Comparison of ENCODE assay signal across 16 cellular contexts in genomic region chr3:99783009-99783573, GRCh38. TPM values are rescaled to one million over a fixed set of nuclear protein-coding genes. Genes with fewer than 3 reads are reported as not detected.
A peak's percentile ranks its signal among the peaks of the same experiment; 100 is the strongest.
DNase-seq lines count a peak whose midpoint lies in the region; ATAC-seq and TF ChIP-seq lines count a peak whose summit lies in the region.
"Had no signal": no experiment of that assay in that cellular context is flagged by ENCODE, and none has a peak within 500 bp of the region (broad histone marks: within the 10 kb centered on the region; RNA-seq: fewer than 3 reads in every experiment).

No MANE protein-coding gene starts in this region.

- CTCF ChIA-PET in HEK293 (lab: Yijun Ruan, JAX): interaction anchor here (1.1 kb wide), 1 partner anchor 807 kb away, joined by 3 read pairs; no protein-coding TSS in a partner anchor

- no peaks in the 10 kb centered on the region for H3K27me3 ChIP-seq in gastroesophageal sphincter
- H3K27me3 ChIP-seq: transverse colon had no signal

- ATAC-seq in gastroesophageal sphincter (peak; percentile 41), GM21825 (IDR thresholded peaks at IDR 0.05; ENCODE audit: unreplicated experiment) (no peak), HG03095 (IDR thresholded peaks at IDR 0.05; ENCODE audit: unreplicated experiment) (no peak), GM18873 (IDR thresholded peaks at IDR 0.05; ENCODE audit: low FRiP score, unreplicated experiment) (no peak)
- ATAC-seq: A549, esophagus mucosa, natural killer cell had no signal

- H3K36me3 ChIP-seq in HEK293 (ENCODE audit: control insufficient read depth in 2 of 2, insufficient read depth in 1 of 2, low read length in 2 of 2): no peaks in the 10 kb centered on the region
- no peaks in the 10 kb centered on the region for H3K36me3 ChIP-seq in gastroesophageal sphincter
- H3K36me3 ChIP-seq: cardiac muscle cell, transverse colon had no signal

- TF ChIP-seq CTCF in HEK293 (tag by site-specific recombination; IDR thresholded peaks at IDR 0.05) (no peak), gastroesophageal sphincter (IDR thresholded peaks at IDR 0.05) (no peak)

- H3K27ac ChIP-seq in HEK293 (ENCODE audit: extremely low read depth, low read depth, low read length): no peak overlapping the region
- H3K27ac ChIP-seq in gastroesophageal sphincter: no peak overlapping the region
- H3K27ac ChIP-seq: A549, cardiac muscle cell, transverse colon had no signal

- peak; percentile 82 for DNase-seq in A172 (ENCODE audit: low spot score)
- DNase-seq in amniotic epithelial cell (ENCODE audit: low read depth): peak; percentile 95
- DNase-seq in HPDE6-E6E7 (ENCODE audit: extremely low spot score): no peak
- DNase-seq: activated CD4-positive, alpha-beta T cell treated with anti-CD3 and anti-CD28 coated beads for 1 hour; kidney; natural killer cell; NCI-H748 treated with DMSO at 0.1 percent for 48 hours; transverse colon had no signal

- H3K4me1 ChIP-seq in HEK293 (ENCODE audit: control insufficient read depth, insufficient read depth, low read length) (0 out of 2 replicates have a peak, but pooled peaks cover under 1% of the 10 kb centered on the region), gastroesophageal sphincter (peaks cover 0 to 3% (median 0%) of the 10 kb centered on the region in 3 donors)
- H3K4me1 ChIP-seq: A549, transverse colon had no signal

- WGBS in gastroesophageal sphincter (ENCODE audit: low coverage in 1 of 2), 2 donors: 60 to 69% methylated on average over 5 of the region's 5 CpGs

- no peak overlapping the region for H3K4me3 ChIP-seq in HEK293 (ENCODE audit: low read depth, low read length)
- no peak overlapping the region for H3K4me3 ChIP-seq in gastroesophageal sphincter
- H3K4me3 ChIP-seq: A549, cardiac muscle cell, transverse colon had no signal

- TF ChIP-seq EP300 in gastroesophageal sphincter (IDR thresholded peaks at IDR 0.05): no peak

- POLR2A ChIA-PET in HEK293 (lab: Yijun Ruan, JAX): no interaction called here

- TF ChIP-seq POLR2A in gastroesophageal sphincter (IDR thresholded peaks at IDR 0.05): no peak

- H3K9me3 ChIP-seq in HEK293 (ENCODE audit: control insufficient read depth, insufficient read depth, low read depth, low read length) (no peaks in the 10 kb centered on the region), gastroesophageal sphincter (no peaks in the 10 kb centered on the region)
- H3K9me3 ChIP-seq: A549, transverse colon had no signal

TF ChIP-seq in HEK293, 187 proteins besides CTCF, POLR2A, EP300 and RAD21 (continues in another document):
- TF ChIP-seq, protein P1, sequence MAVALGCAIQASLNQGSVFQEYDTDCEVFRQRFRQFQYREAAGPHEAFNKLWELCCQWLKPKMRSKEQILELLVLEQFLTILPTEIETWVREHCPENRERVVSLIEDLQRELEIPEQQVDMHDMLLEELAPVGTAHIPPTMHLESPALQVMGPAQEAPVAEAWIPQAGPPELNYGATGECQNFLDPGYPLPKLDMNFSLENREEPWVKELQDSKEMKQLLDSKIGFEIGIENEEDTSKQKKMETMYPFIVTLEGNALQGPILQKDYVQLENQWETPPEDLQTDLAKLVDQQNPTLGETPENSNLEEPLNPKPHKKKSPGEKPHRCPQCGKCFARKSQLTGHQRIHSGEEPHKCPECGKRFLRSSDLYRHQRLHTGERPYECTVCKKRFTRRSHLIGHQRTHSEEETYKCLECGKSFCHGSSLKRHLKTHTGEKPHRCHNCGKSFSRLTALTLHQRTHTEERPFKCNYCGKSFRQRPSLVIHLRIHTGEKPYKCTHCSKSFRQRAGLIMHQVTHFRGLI (tag by site-specific recombination; IDR thresholded peaks at IDR 0.05): peak; percentile 99
- TF ChIP-seq SP7 (tag by site-specific recombination; IDR thresholded peaks at IDR 0.05) (peak; percentile 78), ATF2 (tag by site-specific recombination; IDR thresholded peaks at IDR 0.05; ENCODE audit: low read depth) (peak; percentile 48; the same call in 1 of the 2 replicates), SP3 (tag by site-specific recombination; IDR thresholded peaks at IDR 0.05) (no peak), IKZF3 (tag by site-specific recombination; IDR thresholded peaks at IDR 0.05) (0 out of 2 replicates have a peak, but pooled peaks have one; percentile 38), BCL11A (tag by site-specific recombination; IDR thresholded peaks at IDR 0.05; ENCODE audit: low read depth) (no peak), ZNF202 (tag by site-specific recombination; IDR thresholded peaks at IDR 0.05; ENCODE audit: borderline replicate concordance) (no peak), ZNF26 (tag by site-specific recombination; IDR thresholded peaks at IDR 0.05) (no peak), ZNF830 (tag by site-specific recombination; IDR thresholded peaks at IDR 0.05; ENCODE audit: low read depth) (no peak), ZNF223 (tag by site-specific recombination; IDR thresholded peaks at IDR 0.05) (no peak), ZNF366 (tag by site-specific recombination; conservative IDR thresholded peaks at IDR 0.05) (peak; percentile 32; the same call in 1 of the 2 replicates), ZNF133 (tag by site-specific recombination; IDR thresholded peaks at IDR 0.05) (no peak), ZNF747 (tag by site-specific recombination; IDR thresholded peaks at IDR 0.05) (no peak), ZNF555 (tag by site-specific recombination; conservative IDR thresholded peaks at IDR 0.05) (no peak), ZNF521 (tag by site-specific recombination; IDR thresholded peaks at IDR 0.05) (no peak), KLF1 (tag by site-specific recombination; IDR thresholded peaks at IDR 0.05) (no peak), ZNF660 (tag by site-specific recombination; IDR thresholded peaks at IDR 0.05) (no peak), ZNF626 (tag by site-specific recombination; IDR thresholded peaks at IDR 0.05) (no peak)
- TF ChIP-seq, protein P2, sequence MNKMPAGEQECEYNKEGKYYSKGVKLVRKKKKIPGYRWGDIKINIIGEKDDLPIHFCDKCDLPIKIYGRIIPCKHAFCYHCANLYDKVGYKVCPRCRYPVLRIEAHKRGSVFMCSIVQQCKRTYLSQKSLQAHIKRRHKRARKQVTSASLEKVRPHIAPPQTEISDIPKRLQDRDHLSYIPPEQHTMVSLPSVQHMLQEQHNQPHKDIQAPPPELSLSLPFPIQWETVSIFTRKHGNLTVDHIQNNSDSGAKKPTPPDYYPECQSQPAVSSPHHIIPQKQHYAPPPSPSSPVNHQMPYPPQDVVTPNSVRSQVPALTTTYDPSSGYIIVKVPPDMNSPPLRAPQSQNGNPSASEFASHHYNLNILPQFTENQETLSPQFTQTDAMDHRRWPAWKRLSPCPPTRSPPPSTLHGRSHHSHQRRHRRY (tag by site-specific recombination; IDR thresholded peaks at IDR 0.05): no peak
- TF ChIP-seq, protein P3, sequence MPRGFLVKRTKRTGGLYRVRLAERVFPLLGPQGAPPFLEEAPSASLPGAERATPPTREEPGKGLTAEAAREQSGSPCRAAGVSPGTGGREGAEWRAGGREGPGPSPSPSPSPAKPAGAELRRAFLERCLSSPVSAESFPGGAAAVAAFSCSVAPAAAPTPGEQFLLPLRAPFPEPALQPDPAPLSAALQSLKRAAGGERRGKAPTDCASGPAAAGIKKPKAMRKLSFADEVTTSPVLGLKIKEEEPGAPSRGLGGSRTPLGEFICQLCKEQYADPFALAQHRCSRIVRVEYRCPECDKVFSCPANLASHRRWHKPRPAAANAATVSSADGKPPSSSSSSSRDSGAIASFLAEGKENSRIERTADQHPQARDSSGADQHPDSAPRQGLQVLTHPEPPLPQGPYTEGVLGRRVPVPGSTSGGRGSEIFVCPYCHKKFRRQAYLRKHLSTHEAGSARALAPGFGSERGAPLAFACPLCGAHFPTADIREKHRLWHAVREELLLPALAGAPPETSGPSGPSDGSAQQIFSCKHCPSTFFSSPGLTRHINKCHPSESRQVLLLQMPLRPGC (tag by site-specific recombination; IDR thresholded peaks at IDR 0.05): peak; percentile 46; the same call in 1 of the 2 replicates
- TF ChIP-seq, protein P4, sequence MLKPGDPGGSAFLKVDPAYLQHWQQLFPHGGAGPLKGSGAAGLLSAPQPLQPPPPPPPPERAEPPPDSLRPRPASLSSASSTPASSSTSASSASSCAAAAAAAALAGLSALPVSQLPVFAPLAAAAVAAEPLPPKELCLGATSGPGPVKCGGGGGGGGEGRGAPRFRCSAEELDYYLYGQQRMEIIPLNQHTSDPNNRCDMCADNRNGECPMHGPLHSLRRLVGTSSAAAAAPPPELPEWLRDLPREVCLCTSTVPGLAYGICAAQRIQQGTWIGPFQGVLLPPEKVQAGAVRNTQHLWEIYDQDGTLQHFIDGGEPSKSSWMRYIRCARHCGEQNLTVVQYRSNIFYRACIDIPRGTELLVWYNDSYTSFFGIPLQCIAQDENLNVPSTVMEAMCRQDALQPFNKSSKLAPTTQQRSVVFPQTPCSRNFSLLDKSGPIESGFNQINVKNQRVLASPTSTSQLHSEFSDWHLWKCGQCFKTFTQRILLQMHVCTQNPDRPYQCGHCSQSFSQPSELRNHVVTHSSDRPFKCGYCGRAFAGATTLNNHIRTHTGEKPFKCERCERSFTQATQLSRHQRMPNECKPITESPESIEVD (tag by site-specific recombination; IDR thresholded peaks at IDR 0.05): peak; percentile 48

RNA-seq across cellular contexts. Expression of gene CMSS1, which starts 34.6 kb away (rescaled TPM):
- 48.6 and 56.2 TPM in 2 replicates for total RNA-seq in A172 (2014; rRNA removed; shearing (Covaris generic))
- 10 to 100 TPM; 15.2 to 20.8 (median 16.6) TPM for total RNA-seq in gastroesophageal sphincter
